ENCODE assay signal across 19 cellular contexts in the genomic region with DNA sequence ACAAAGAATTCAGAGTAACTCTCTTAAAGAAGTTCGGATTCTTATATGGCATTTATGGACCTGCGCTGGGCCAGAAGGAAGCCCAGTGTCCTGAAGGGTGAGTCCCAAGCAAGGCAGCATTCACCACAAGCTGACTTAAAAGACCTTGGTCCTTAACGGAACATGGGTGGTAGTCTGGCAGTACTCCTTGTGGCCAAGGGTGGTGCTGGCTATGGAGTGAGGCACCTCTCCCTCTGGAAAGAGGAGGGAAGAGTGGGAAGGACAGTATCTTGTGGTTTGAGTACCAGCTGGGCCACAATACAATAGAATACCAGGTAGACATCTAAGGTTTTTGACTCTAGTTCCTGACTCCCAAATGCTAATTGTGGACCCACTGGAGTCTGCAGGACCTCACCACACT.
DNase-seq lines count a peak whose midpoint lies in the region; ATAC-seq, FAIRE-seq and TF ChIP-seq lines count a peak whose summit lies in the region.
"Had no signal": no experiment of that assay in that cellular context is flagged by ENCODE, and none has a peak within 500 bp of the region (broad histone marks: within the 10 kb centered on the region; RNA-seq: fewer than 3 reads in every experiment).

No MANE protein-coding gene starts in this region.

- H3K4me3 ChIP-seq in HepG2 (replicated peaks in 1 of 3; ENCODE audit: insufficient read depth in 1 of 3, low read depth in 2 of 3, low read length in 3 of 3) (no peak overlapping the region), right lobe of liver (no peak overlapping the region), H1 (ENCODE audit: extremely low read depth in 1 of 4, insufficient read depth in 2 of 4, low read depth in 3 of 4, low read length in 4 of 4) (no peak overlapping the region), lung (no peak overlapping the region), MG63 (no peak overlapping the region)
- H3K4me3 ChIP-seq: A549 had no signal

- H2AK5ac ChIP-seq in H1 (ENCODE audit: low read depth, low read length): no peak overlapping the region

- ATAC-seq in HepG2 (peak; percentile 32; the same call in 1 of the 3 replicates), right lobe of liver (no peak), lung (ENCODE audit: insufficient read depth, low FRiP score) (peak; percentile 2), GM18909 (IDR thresholded peaks at IDR 0.05; ENCODE audit: poor library complexity, unreplicated experiment) (no peak)
- ATAC-seq in stimulated activated memory B cell treated with anti-CD40 and anti-IgM and Interleukin-4, amounts not matched to agents 10 μg/mL and 1 μg/mL and 100 μg/mL, for 72 hours: no peak
- ATAC-seq: A549, HCT116 had no signal

- H3K27me3 Mint-ChIP-seq in stimulated activated memory B cell treated with anti-CD40 and anti-IgM and Interleukin-4, amounts not matched to agents 10 μg/mL and 1 μg/mL and 100 μg/mL, for 72 hours: no peaks in the 10 kb centered on the region
- H3K27me3 Mint-ChIP-seq: CD4-positive, alpha-beta T cell had no signal

- FAIRE-seq in HepG2 (lab: Jason Lieb, UNC): no peak
- no peak for FAIRE-seq in H1 (lab: Jason Lieb, UNC)
- FAIRE-seq: A549, D721Med, G401.6, GM12891, GM18507 had no signal

- H3K4ac ChIP-seq in H1 (replicated peaks; ENCODE audit: insufficient read length, low read depth, low read length): no peak overlapping the region

- H2AFZ ChIP-seq in HepG2 (ENCODE audit: low read length) (no peak overlapping the region), H1 (ENCODE audit: low read length) (no peak overlapping the region)

- no peak overlapping the region for H2BK15ac ChIP-seq in H1 (ENCODE audit: low read length)

- no peak for TF ChIP-seq CTCF in HepG2 (CRISPR knock-in tag; IDR thresholded peaks at IDR 0.05)
- TF ChIP-seq CTCF in right lobe of liver (IDR thresholded peaks at IDR 0.05): no peak
- TF ChIP-seq CTCF in H1 (IDR thresholded peaks at IDR 0.05; ENCODE audit: control extremely low read depth in 1 of 3, insufficient read depth in 1 of 3, low read depth in 1 of 3, low read length in 3 of 3): peak in 2 of 3 experiments; percentile 24 to 43; a peak in 2 of 4 replicates
- TF ChIP-seq CTCF in lung (IDR thresholded peaks at IDR 0.05; ENCODE audit: control extremely low read depth, extremely low read depth): no peak

- H3K27me3 ChIP-seq in HepG2 (ENCODE audit: control insufficient read depth in 1 of 2, insufficient read depth in 2 of 2, low read length in 2 of 2): no peaks in the 10 kb centered on the region
- no peaks in the 10 kb centered on the region for H3K27me3 ChIP-seq in right lobe of liver
- no peaks in the 10 kb centered on the region for H3K27me3 ChIP-seq in H1 (replicated peaks in 1 of 4; ENCODE audit: control insufficient read depth in 3 of 4, extremely low read depth in 1 of 4, insufficient read depth in 3 of 4, low read length in 3 of 4)
- no peaks in the 10 kb centered on the region for H3K27me3 ChIP-seq in lung (ENCODE audit: control insufficient read depth, insufficient read depth)
- no peaks in the 10 kb centered on the region for H3K27me3 ChIP-seq in MG63

- H3K36me3 Mint-ChIP-seq in stimulated activated memory B cell treated with anti-CD40 and anti-IgM and Interleukin-4, amounts not matched to agents 10 μg/mL and 1 μg/mL and 100 μg/mL, for 72 hours: no peaks in the 10 kb centered on the region

- H3K56ac ChIP-seq in H1 (replicated peaks; ENCODE audit: insufficient read length, low read depth, low read length): no peak overlapping the region

- DNase-seq in HepG2 (ENCODE audit: low spot score) (no peak), right lobe of liver (no peak), H1 (ENCODE audit: low read depth in 1 of 2, low spot score in 2 of 2) (no peak), lung (ENCODE audit: low spot score) (no peak), MG63 (no peak)
- DNase-seq: AML-193; Caco-2; CD4-positive, alpha-beta T cell; HFFc6 had no signal

- no peak overlapping the region for H2BK12ac ChIP-seq in H1 (ENCODE audit: low read depth, low read length)

- no peak overlapping the region for H4K8ac ChIP-seq in H1 (ENCODE audit: extremely low read depth, insufficient read depth, low read length)

- no peak overlapping the region for H3K18ac ChIP-seq in H1 (ENCODE audit: extremely low read depth, low read length)

- H2BK120ac ChIP-seq in H1 (replicated peaks; ENCODE audit: low read depth, low read length): no peak overlapping the region

- no peak overlapping the region for H3K23ac ChIP-seq in H1 (ENCODE audit: insufficient read length)

- H3K4me2 ChIP-seq in HepG2 (ENCODE audit: low read depth, low read length) (no peak overlapping the region), H1 (ENCODE audit: insufficient read depth in 1 of 2, low read depth in 2 of 2, low read length in 2 of 2) (no peak overlapping the region)
- H3K4me2 ChIP-seq: A549 had no signal

- no peak overlapping the region for H2BK20ac ChIP-seq in H1 (ENCODE audit: low read length)

- H3K4me3 Mint-ChIP-seq in stimulated activated memory B cell treated with anti-CD40 and anti-IgM and Interleukin-4, amounts not matched to agents 10 μg/mL and 1 μg/mL and 100 μg/mL, for 72 hours: no peak overlapping the region
- H3K4me3 Mint-ChIP-seq: CD4-positive, alpha-beta T cell; HFFc6 had no signal

- peaks cover 3% of the 10 kb centered on the region for H3K9me3 Mint-ChIP-seq in stimulated activated memory B cell treated with anti-CD40 and anti-IgM and Interleukin-4, amounts not matched to agents 10 μg/mL and 1 μg/mL and 100 μg/mL, for 72 hours

- no peaks in the 10 kb centered on the region for H3K36me3 ChIP-seq in HepG2 (replicated peaks in 1 of 2; ENCODE audit: control insufficient read depth in 1 of 2, insufficient read depth in 2 of 2, low read length in 2 of 2)
- H3K36me3 ChIP-seq in right lobe of liver: no peaks in the 10 kb centered on the region
- H3K36me3 ChIP-seq in H1 (ENCODE audit: control insufficient read depth in 2 of 4, insufficient read depth in 4 of 4, low read length in 3 of 4): no peaks in the 10 kb centered on the region
- no peaks in the 10 kb centered on the region for H3K36me3 ChIP-seq in lung (ENCODE audit: control insufficient read depth in 2 of 2, insufficient read depth in 2 of 2, low read length in 2 of 2)
- no peaks in the 10 kb centered on the region for H3K36me3 ChIP-seq in MG63

- CTCF ChIA-PET in HepG2 (lab: Yijun Ruan, JAX; ENCODE audit: low intra/inter-chr PET ratio, low total read pairs): no interaction called here
- CTCF ChIA-PET in H1 (lab: Charles Lee; ENCODE audit: partially characterized antibody): no interaction called here

- no TSS peak for BruUV-seq in HepG2 (replicated peaks; lab: Mats Ljungman, UMichigan)

- no peaks in the 10 kb centered on the region for H3K9me3 ChIP-seq in HepG2 (ENCODE audit: low read length)
- H3K9me3 ChIP-seq in right lobe of liver: no peaks in the 10 kb centered on the region
- no peaks in the 10 kb centered on the region for H3K9me3 ChIP-seq in H1 (ENCODE audit: insufficient read depth in 2 of 2, low read depth in 1 of 2, low read length in 1 of 2)
- H3K9me3 ChIP-seq in lung (ENCODE audit: control insufficient read depth in 2 of 2, insufficient read depth in 1 of 2, low read length in 1 of 2): no peaks in the 10 kb centered on the region
- H3K9me3 ChIP-seq in MG63: no peaks in the 10 kb centered on the region
- H3K9me3 ChIP-seq: A549, Caco-2 had no signal

- TF ChIP-seq POLR2A in HepG2 (IDR thresholded peaks at IDR 0.05; ENCODE audit: insufficient read depth in 1 of 2, low read depth in 2 of 2, low read length in 2 of 2) (no peak), right lobe of liver (IDR thresholded peaks at IDR 0.05) (no peak), H1 (IDR thresholded peaks at IDR 0.05; ENCODE audit: control extremely low read depth in 1 of 2, low read depth in 2 of 2, low read length in 2 of 2) (no peak)

- in situ Hi-C loops in HepG2 (cut with HindIII; ENCODE audit: extremely low pct_ligation_motif_present, low pct_unique_long_range_greater_than_20kb): no loop called here

- H4K5ac ChIP-seq in H1 (ENCODE audit: insufficient read length, low read depth, low read length): no peak overlapping the region

- H3K79me2 ChIP-seq in HepG2 (ENCODE audit: insufficient read depth, low read length) (no peaks in the 10 kb centered on the region), H1 (ENCODE audit: control insufficient read depth in 1 of 2, insufficient read depth in 2 of 2, low read length in 2 of 2) (no peaks in the 10 kb centered on the region)

- H3K14ac ChIP-seq in H1 (ENCODE audit: insufficient read length): no peak overlapping the region

- H3K9ac ChIP-seq in HepG2 (ENCODE audit: insufficient read depth, low read depth, low read length) (no peak overlapping the region), H1 (replicated peaks in 1 of 4; ENCODE audit: extremely low read depth in 1 of 4, low read depth in 3 of 4, low read length in 3 of 4) (no peak overlapping the region)

- no peak overlapping the region for H3K27ac Mint-ChIP-seq in stimulated activated memory B cell treated with anti-CD40 and anti-IgM and Interleukin-4, amounts not matched to agents 10 μg/mL and 1 μg/mL and 100 μg/mL, for 72 hours
- H3K27ac Mint-ChIP-seq: CD4-positive, alpha-beta T cell; HFFc6 had no signal

- no peaks in the 10 kb centered on the region; the same call in 1 of the 2 replicates for H4K20me1 ChIP-seq in HepG2 (ENCODE audit: insufficient read depth, low read length)
- no peaks in the 10 kb centered on the region for H4K20me1 ChIP-seq in H1 (replicated peaks in 1 of 2; ENCODE audit: control insufficient read depth in 1 of 2, insufficient read depth in 2 of 2, low read length in 2 of 2)

- TF ChIP-seq EP300 in HepG2 (IDR thresholded peaks at IDR 0.05; ENCODE audit: low read depth in 2 of 2, low read length in 2 of 2) (no peak), HepG2 (CRISPR knock-in tag; IDR thresholded peaks at IDR 0.05; ENCODE audit: borderline replicate concordance) (no peak), H1 (IDR thresholded peaks at IDR 0.05; ENCODE audit: borderline replicate concordance in 1 of 2, low read depth in 2 of 2, low read length in 2 of 2) (no peak)

- H3K23me2 ChIP-seq in H1 (ENCODE audit: low read depth, low read length): no peaks in the 10 kb centered on the region

- WGBS in HepG2 (ENCODE audit: low lambda C conversion rate): 11% methylated on average over 3 of the region's 3 CpGs
- WGBS in right lobe of liver (ENCODE audit: insufficient coverage, low coverage, low lambda C conversion rate, missing lambda C conversion rate): 69% methylated on average over 2 of the region's 3 CpGs
- 90% methylated on average over 3 of the region's 3 CpGs; no CpG with 5 or more reads in 1 of the 2 experiments for WGBS in H1 (ENCODE audit: extremely low coverage in 1 of 2, insufficient coverage in 1 of 2, insufficient read length in 1 of 2, insufficient replicate concordance in 2 of 2, low coverage in 1 of 2, low lambda C conversion rate in 2 of 2, missing lambda C conversion rate in 1 of 2), 2 experiments
- 90 to 92% methylated on average over 3 of the region's 3 CpGs for WGBS in lung, 2 donors

- H3K4me1 Mint-ChIP-seq in stimulated activated memory B cell treated with anti-CD40 and anti-IgM and Interleukin-4, amounts not matched to agents 10 μg/mL and 1 μg/mL and 100 μg/mL, for 72 hours: no peaks in the 10 kb centered on the region

- H3K79me1 ChIP-seq in H1 (ENCODE audit: low read depth, low read length): no peaks in the 10 kb centered on the region

- intact Hi-C loops in HepG2 (cut with micrococcal nuclease; ENCODE audit: unreplicated experiment): no loop called here
- intact Hi-C loops in right lobe of liver (cut with DNase I): no loop called here

- no peak overlapping the region for H2BK5ac ChIP-seq in H1 (ENCODE audit: low read depth, low read length)

- H3K4me1 ChIP-seq in HepG2 (ENCODE audit: insufficient read depth, low read length) (no peaks in the 10 kb centered on the region), right lobe of liver (no peaks in the 10 kb centered on the region), H1 (replicated peaks in 1 of 4; ENCODE audit: control insufficient read depth in 3 of 4, insufficient read depth in 4 of 4, low read length in 3 of 4) (no peaks in the 10 kb centered on the region), lung (ENCODE audit: control insufficient read depth in 2 of 2, insufficient read depth in 2 of 2, low read length in 2 of 2) (no peaks in the 10 kb centered on the region)
- H3K4me1 ChIP-seq: A549, Caco-2 had no signal

- POLR2A ChIA-PET in HepG2 (lab: Yijun Ruan, JAX) (no interaction called here), H1 (lab: Charles Lee; ENCODE audit: partially characterized antibody) (no interaction called here)

- no peak overlapping the region for H3K27ac ChIP-seq in HepG2 (ENCODE audit: extremely low read length, insufficient read depth, low read length)
- H3K27ac ChIP-seq in right lobe of liver: no peak overlapping the region
- H3K27ac ChIP-seq in H1 (ENCODE audit: low read depth, low read length): no peak overlapping the region
- H3K27ac ChIP-seq in lung (ENCODE audit: low read depth in 1 of 2, low read length in 1 of 2): no peak overlapping the region
- H3K27ac ChIP-seq: 22Rv1, A549, C4-2B had no signal

- no peak overlapping the region for H4K91ac ChIP-seq in H1 (replicated peaks; ENCODE audit: insufficient read length, low read length)

- TF ChIP-seq RAD21 in HepG2 (CRISPR knock-in tag; IDR thresholded peaks at IDR 0.05) (no peak), H1 (IDR thresholded peaks at IDR 0.05 in 1 of 2, conservative IDR thresholded peaks at IDR 0.05 in 1 of 2; ENCODE audit: low read depth in 2 of 2, low read length in 2 of 2) (peak; percentile 13 to 27; a peak in 3 of 4 replicates)

Comparison
In these comparisons a context has a peak if more than half of its experiments do, and no peak if none do; other contexts are left out.
1. ATAC-seq: peak in HepG2 (single experiment) and lung (single experiment); none in right lobe of liver (0 of 4), GM18909 (single experiment) and stimulated activated memory B cell treated with anti-CD40 and anti-IgM and Interleukin-4, amounts not matched to agents 10 μg/mL and 1 μg/mL and 100 μg/mL, for 72 hours (single experiment).
2. CTCF ChIP-seq: peak in H1 (2 of 3); none in HepG2 (single experiment), right lobe of liver (0 of 4) and lung (single experiment).